Comparison of ENCODE assay signal across 28 cellular contexts in genomic region chr20:18590163-18590562, GRCh38. TPM values are rescaled to one million over a fixed set of nuclear protein-coding genes. Genes with fewer than 3 reads are reported as not detected.
DNase-seq lines count a peak whose midpoint lies in the region; ATAC-seq lines count a peak whose summit lies in the region.
"Had no signal": no experiment of that assay in that cellular context is flagged by ENCODE, and none has a peak within 500 bp of the region (broad histone marks: within the 10 kb centered on the region; RNA-seq: fewer than 3 reads in every experiment).

No MANE protein-coding gene starts in this region.

- H3K4me3 ChIP-seq in Karpas-422 (ENCODE audit: low read length): peak overlapping the region; percentile 96
- H3K4me3 ChIP-seq: hepatocyte, left ventricle myocardium inferior, MG63, mucosa of descending colon had no signal

- H3K27ac ChIP-seq in Karpas-422 (ENCODE audit: low read length): peak overlapping the region; percentile 69
- H3K27ac ChIP-seq: foreskin keratinocyte, hepatocyte, left ventricle myocardium inferior, neutrophil had no signal

- H4K20me1 ChIP-seq in Karpas-422 (ENCODE audit: insufficient read depth, low read depth, low read length): no peaks in the 10 kb centered on the region

- H3K9ac ChIP-seq in Karpas-422 (ENCODE audit: low read length): peak overlapping the region; percentile 84

- peaks cover 64% of the 10 kb centered on the region for H3K79me2 ChIP-seq in Karpas-422 (ENCODE audit: low read length)

- POLR2A ChIA-PET in naive thymus-derived CD8-positive, alpha-beta T cell (lab: Charles Lee): interaction anchor here (0.9 kb wide), 1 partner anchor 23 kb away, joined by 3 read pairs; no protein-coding TSS in a partner anchor

- DNase-seq in Caki2 (ENCODE audit: low read depth) (peak; percentile 11), Karpas-422 (peak; percentile 51), kidney glomerular epithelial cell (lab: John Stamatoyannopoulos, UW) (no peak), NCI-H1092 (lab: John Stamatoyannopoulos, UW) (no peak)
- no peak for DNase-seq in naive thymus-derived CD8-positive, alpha-beta T cell
- no peak for DNase-seq in activated CD4-positive, alpha-beta T cell treated with anti-CD3 and anti-CD28 coated beads, Interleukin-2, amount 50 U/mL, for 1 hour
- DNase-seq: activated CD4-positive, alpha-beta T cell treated with anti-CD3 and anti-CD28 coated beads, Interleukin-2, amount 10 ng/mL, durations not matched to agents 7 days and 5 days; activated effector memory CD4-positive, alpha-beta T cell treated with Interleukin-2 at 50 U/mL for 16 hours; DND-41; effector CD4-positive, alpha-beta T cell; erythroblast; foreskin keratinocyte; immature natural killer cell; IMR-90; left ventricle myocardium inferior; MG63; mucosa of descending colon; NCI-H1417 treated with DMSO at 0.1 percent for 48 hours; NCI-H2107; NCI-H510A treated with DMSO at 0.1 percent for 48 hours; SIG-M5; stimulated activated CD4-positive, alpha-beta T cell treated with anti-CD3 and anti-CD28 coated beads, Interleukin-2, amount 100 ng/mL, for 24 hours; stimulated activated naive CD4-positive, alpha-beta T cell; T-helper 17 cell had no signal

- peak overlapping the region; percentile 91 for H3K27ac Mint-ChIP-seq in activated T-helper 17 cell treated with anti-CD3 and anti-CD28 coated beads, Interleukin-2, amount 50 U/mL, for 72 hours
- peak overlapping the region in 9 of 10 donors; percentile 28 to 88 (median 69) for H3K27ac Mint-ChIP-seq in naive thymus-derived CD8-positive, alpha-beta T cell
- H3K27ac Mint-ChIP-seq: activated CD4-positive, alpha-beta T cell treated with anti-CD3 and anti-CD28 coated beads, Interleukin-2, amount 10 ng/mL, durations not matched to agents 7 days and 5 days had no signal

- no peaks in the 10 kb centered on the region for H3K9me3 Mint-ChIP-seq in activated T-helper 17 cell treated with anti-CD3 and anti-CD28 coated beads, Interleukin-2, amount 50 U/mL, for 72 hours
- H3K9me3 Mint-ChIP-seq in naive thymus-derived CD8-positive, alpha-beta T cell: no peaks in the 10 kb centered on the region
- H3K9me3 Mint-ChIP-seq: activated CD4-positive, alpha-beta T cell treated with anti-CD3 and anti-CD28 coated beads, Interleukin-2, amount 10 ng/mL, durations not matched to agents 7 days and 5 days; immature natural killer cell had no signal

- H2AFZ ChIP-seq in Karpas-422 (ENCODE audit: low read length): no peak overlapping the region
- H2AFZ ChIP-seq: hepatocyte had no signal

- H3K4me2 ChIP-seq in Karpas-422 (ENCODE audit: low read depth, low read length, poor library complexity, severe bottlenecking): peak overlapping the region; percentile 91
- H3K4me2 ChIP-seq: hepatocyte had no signal

- H3K27me3 ChIP-seq in Karpas-422 (ENCODE audit: low read length): no peaks in the 10 kb centered on the region
- H3K27me3 ChIP-seq: foreskin keratinocyte, hepatocyte, MG63 had no signal

- H3K4me1 ChIP-seq in Karpas-422 (ENCODE audit: low read length): peaks cover 45% of the 10 kb centered on the region

- no peaks in the 10 kb centered on the region for H3K27me3 Mint-ChIP-seq in activated T-helper 17 cell treated with anti-CD3 and anti-CD28 coated beads, Interleukin-2, amount 50 U/mL, for 72 hours
- peaks cover 0 to 2% (median 0%) of the 10 kb centered on the region in 5 donors for H3K27me3 Mint-ChIP-seq in naive thymus-derived CD8-positive, alpha-beta T cell
- H3K27me3 Mint-ChIP-seq: activated CD4-positive, alpha-beta T cell treated with anti-CD3 and anti-CD28 coated beads, Interleukin-2, amount 10 ng/mL, durations not matched to agents 7 days and 5 days; T-helper 17 cell had no signal

- H3K36me3 ChIP-seq in Karpas-422 (ENCODE audit: insufficient read depth, low read length): no peaks in the 10 kb centered on the region
- H3K36me3 ChIP-seq: MG63, neutrophil had no signal

- peaks cover 16% of the 10 kb centered on the region for H3K4me1 Mint-ChIP-seq in activated T-helper 17 cell treated with anti-CD3 and anti-CD28 coated beads, Interleukin-2, amount 50 U/mL, for 72 hours
- H3K4me1 Mint-ChIP-seq in naive thymus-derived CD8-positive, alpha-beta T cell: peaks cover 12 to 34% (median 28%) of the 10 kb centered on the region in 4 donors

- peak overlapping the region; percentile 82 for H3K4me3 Mint-ChIP-seq in activated T-helper 17 cell treated with anti-CD3 and anti-CD28 coated beads, Interleukin-2, amount 50 U/mL, for 72 hours
- H3K4me3 Mint-ChIP-seq in naive thymus-derived CD8-positive, alpha-beta T cell: no peak overlapping the region
- H3K4me3 Mint-ChIP-seq: activated CD4-positive, alpha-beta T cell treated with anti-CD3 and anti-CD28 coated beads, Interleukin-2, amount 10 ng/mL, durations not matched to agents 7 days and 5 days; T-helper 17 cell had no signal

- H3K36me3 Mint-ChIP-seq in activated T-helper 17 cell treated with anti-CD3 and anti-CD28 coated beads, Interleukin-2, amount 50 U/mL, for 72 hours (ENCODE audit: low read depth): peaks cover 12% of the 10 kb centered on the region
- peaks cover 0 to 7% (median 0%) of the 10 kb centered on the region in 3 donors for H3K36me3 Mint-ChIP-seq in naive thymus-derived CD8-positive, alpha-beta T cell

- no peak for ATAC-seq in activated T-helper 17 cell treated with anti-CD3 and anti-CD28 coated beads, Interleukin-2, amount 50 U/mL, for 72 hours (replicated peaks)
- no peak for ATAC-seq in naive thymus-derived CD8-positive, alpha-beta T cell
- ATAC-seq in HG02852 (IDR thresholded peaks at IDR 0.05; ENCODE audit: unreplicated experiment): no peak
- ATAC-seq: foreskin keratinocyte, mucosa of descending colon, T-helper 17 cell had no signal

- in situ Hi-C loops in Caki2 (cut with HindIII; ENCODE audit: low pct_unique_long_range_greater_than_20kb, low sequenced_read_pairs): no loop called here

- no peaks in the 10 kb centered on the region for H3K9me3 ChIP-seq in Karpas-422 (ENCODE audit: low read length)
- H3K9me3 ChIP-seq: MG63, mucosa of descending colon, neutrophil had no signal

- H3K9me2 ChIP-seq in Karpas-422 (replicated peaks; ENCODE audit: insufficient read depth, low read length): no peaks in the 10 kb centered on the region

RNA-seq across cellular contexts. Expression of gene DTD1, which starts 2.3 kb away (rescaled TPM):
- 208 and 236 TPM in 2 replicates for total RNA-seq in Caki2 (2014; rRNA removed; shearing (Covaris generic); ENCODE audit: low replicate concordance)
- 84.9 and 115 TPM in 2 replicates for total RNA-seq in Karpas-422 (2014; rRNA removed; shearing (Covaris generic); ENCODE audit: low replicate concordance)
- total RNA-seq in activated T-helper 17 cell treated with anti-CD3 and anti-CD28 coated beads, Interleukin-2, amount 50 U/mL, for 72 hours: 10 to 100 TPM; 34.9 to 45.8 TPM
- total RNA-seq in naive thymus-derived CD8-positive, alpha-beta T cell: 10 to 100 TPM; 14.5 to 14.6 TPM
- 10 to 100 TPM; 33.9 to 50.4 (median 45.2) TPM for polyA plus RNA-seq in naive thymus-derived CD8-positive, alpha-beta T cell

RNA-seq across cellular contexts. Expression of gene SMIM26, which starts 22.9 kb away (rescaled TPM):
- 145 and 161 TPM in 2 replicates for total RNA-seq in Caki2 (2014; rRNA removed; shearing (Covaris generic); ENCODE audit: low replicate concordance)
- total RNA-seq in Karpas-422 (2014; rRNA removed; shearing (Covaris generic); ENCODE audit: low replicate concordance): 101 and 268 TPM in 2 replicates
- total RNA-seq in activated T-helper 17 cell treated with anti-CD3 and anti-CD28 coated beads, Interleukin-2, amount 50 U/mL, for 72 hours: 10 to 100 TPM; 55.5 to 67.9 TPM
- total RNA-seq in naive thymus-derived CD8-positive, alpha-beta T cell: 10 to 100 TPM; 68.4 to 69.1 TPM
- polyA plus RNA-seq in naive thymus-derived CD8-positive, alpha-beta T cell: 100 to 1,000 TPM; 177 to 230 (median 185) TPM

Comparison
In these comparisons a context has a peak if more than half of its experiments do, and no peak if none do; other contexts are left out.
1. DNase-seq: peak in Caki2 (single experiment) and Karpas-422 (single experiment); none in naive thymus-derived CD8-positive, alpha-beta T cell (0 of 10), kidney glomerular epithelial cell (single experiment), activated CD4-positive, alpha-beta T cell treated with anti-CD3 and anti-CD28 coated beads, Interleukin-2, amount 50 U/mL, for 1 hour (single experiment) and NCI-H1092 (single experiment).